ENCODE assay signal across 1 cellular context in the genomic region with DNA sequence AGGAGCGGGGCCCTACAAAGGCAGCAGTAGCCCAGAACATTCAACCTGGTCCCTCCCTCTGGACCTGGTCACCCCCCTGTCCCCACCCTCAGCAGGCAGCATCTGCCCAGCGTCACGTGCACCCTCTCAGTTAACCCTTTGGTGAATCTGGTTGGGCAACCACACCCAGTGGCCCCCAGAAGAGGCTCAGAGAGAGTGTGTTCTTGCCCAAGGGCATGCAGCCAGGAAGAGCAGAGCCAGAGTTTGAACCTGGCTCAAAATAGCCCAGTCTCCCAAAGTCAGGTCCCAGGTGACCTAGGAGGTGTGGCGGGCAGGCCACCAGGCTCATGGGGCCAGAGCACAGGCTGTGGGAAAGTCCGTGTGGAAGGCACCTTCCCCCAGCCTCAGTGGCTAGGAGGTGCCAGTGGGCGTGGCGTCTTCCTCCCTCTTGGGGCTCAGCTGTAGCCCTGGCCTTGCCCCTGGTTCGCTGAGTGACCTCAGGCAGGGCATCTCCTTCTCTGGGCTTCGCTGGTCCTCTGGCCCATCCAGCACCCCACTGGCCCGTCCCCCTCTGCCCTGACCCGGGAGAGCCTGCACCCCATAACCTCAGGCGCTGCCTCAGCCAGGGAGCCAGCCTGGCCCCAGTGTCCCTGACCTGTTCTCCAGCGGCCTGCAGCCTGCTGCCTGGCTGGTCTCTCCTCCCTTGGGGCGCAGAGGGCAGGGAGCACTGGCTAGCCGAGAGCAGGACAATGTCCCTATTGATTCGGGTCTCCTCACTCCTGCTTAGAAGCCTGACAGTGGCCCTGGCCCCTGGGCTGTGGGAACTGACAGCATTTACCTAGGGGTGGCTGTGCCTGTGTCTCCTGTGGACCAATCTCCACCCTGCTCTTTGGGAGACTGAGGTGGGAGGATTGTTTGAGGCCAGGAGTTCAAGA.
TF ChIP-seq lines count a peak whose summit lies in the region.

No MANE protein-coding gene starts in this region.

TF ChIP-seq in HepG2, 621 proteins besides CTCF, POLR2A, EP300 and RAD21 (continued from another document and continues in another):
- TF ChIP-seq, protein P1, sequence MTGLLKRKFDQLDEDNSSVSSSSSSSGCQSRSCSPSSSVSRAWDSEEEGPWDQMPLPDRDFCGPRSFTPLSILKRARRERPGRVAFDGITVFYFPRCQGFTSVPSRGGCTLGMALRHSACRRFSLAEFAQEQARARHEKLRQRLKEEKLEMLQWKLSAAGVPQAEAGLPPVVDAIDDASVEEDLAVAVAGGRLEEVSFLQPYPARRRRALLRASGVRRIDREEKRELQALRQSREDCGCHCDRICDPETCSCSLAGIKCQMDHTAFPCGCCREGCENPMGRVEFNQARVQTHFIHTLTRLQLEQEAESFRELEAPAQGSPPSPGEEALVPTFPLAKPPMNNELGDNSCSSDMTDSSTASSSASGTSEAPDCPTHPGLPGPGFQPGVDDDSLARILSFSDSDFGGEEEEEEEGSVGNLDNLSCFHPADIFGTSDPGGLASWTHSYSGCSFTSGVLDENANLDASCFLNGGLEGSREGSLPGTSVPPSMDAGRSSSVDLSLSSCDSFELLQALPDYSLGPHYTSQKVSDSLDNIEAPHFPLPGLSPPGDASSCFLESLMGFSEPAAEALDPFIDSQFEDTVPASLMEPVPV (CRISPR knock-in tag; IDR thresholded peaks at IDR 0.05): peak; percentile 51; the same call in 1 of the 2 replicates
- TF ChIP-seq SOX6 (IDR thresholded peaks at IDR 0.05) (no peak), SOX6 (CRISPR knock-in tag; IDR thresholded peaks at IDR 0.05) (peak; percentile 90), ZNF136 (CRISPR knock-in tag; IDR thresholded peaks at IDR 0.05; ENCODE audit: low read depth) (no peak), POGZ (CRISPR knock-in tag; IDR thresholded peaks at IDR 0.05) (0 out of 2 replicates have a peak, but pooled peaks have one; percentile 8), SMAD3 (CRISPR knock-in tag; IDR thresholded peaks at IDR 0.05) (no peak; the same call in 1 of the 2 replicates), MEF2D (CRISPR knock-in tag; IDR thresholded peaks at IDR 0.05) (0 out of 2 replicates have a peak, but pooled peaks have one; percentile 19), BCL6 (CRISPR knock-in tag; IDR thresholded peaks at IDR 0.05) (peak; percentile 52; the same call in 1 of the 2 replicates), RBM22 (optimal IDR thresholded peaks at IDR 0.05; ENCODE audit: low read length) (peak; percentile 73), ZMYM4 (CRISPR knock-in tag; IDR thresholded peaks at IDR 0.05) (peak; percentile 64), RNF2 (conservative IDR thresholded peaks at IDR 0.05; ENCODE audit: low read depth) (no peak), NONO (IDR thresholded peaks at IDR 0.05) (no peak), NONO (CRISPR knock-in tag; conservative IDR thresholded peaks at IDR 0.05) (peak; percentile 87), ZNF282 (IDR thresholded peaks at IDR 0.05; ENCODE audit: partially characterized antibody) (no peak), PTBP1 (IDR thresholded peaks at IDR 0.05; ENCODE audit: low read depth, low read length, poor library complexity, severe bottlenecking) (peak; percentile 43), ZBTB7A (CRISPR knock-in tag; IDR thresholded peaks at IDR 0.05) (peak; percentile 57), ZNF792 (CRISPR knock-in tag; IDR thresholded peaks at IDR 0.05) (peak; percentile 37; the same call in 1 of the 2 replicates), ZNF709 (CRISPR knock-in tag; IDR thresholded peaks at IDR 0.05) (no peak), SP5 (CRISPR knock-in tag; IDR thresholded peaks at IDR 0.05; ENCODE audit: borderline replicate concordance, low read depth) (peak; percentile 56), ZNF746 (CRISPR knock-in tag; IDR thresholded peaks at IDR 0.05) (peak; percentile 45; the same call in 1 of the 2 replicates), MAFK (conservative IDR thresholded peaks at IDR 0.05 in 1 of 2, IDR thresholded peaks at IDR 0.05 in 1 of 2; ENCODE audit: low read length in 2 of 2) (no peak), DMAP1 (CRISPR knock-in tag; IDR thresholded peaks at IDR 0.05) (peak; percentile 54), PITX1 (CRISPR knock-in tag; IDR thresholded peaks at IDR 0.05) (peak; percentile 43), BRD4 (CRISPR knock-in tag; IDR thresholded peaks at IDR 0.05) (peak; percentile 18; the same call in 1 of the 2 replicates), ZSCAN12 (CRISPR knock-in tag; IDR thresholded peaks at IDR 0.05) (no peak), ZNF44 (CRISPR knock-in tag; IDR thresholded peaks at IDR 0.05) (no peak), SIN3B (IDR thresholded peaks at IDR 0.05; ENCODE audit: low read length) (no peak), WIZ (CRISPR knock-in tag; IDR thresholded peaks at IDR 0.05) (peak; percentile 62; the same call in 1 of the 2 replicates), PRPF4 (IDR thresholded peaks at IDR 0.05; ENCODE audit: low read depth, low read length, poor library complexity, severe bottlenecking) (no peak), YEATS4 (CRISPR knock-in tag; IDR thresholded peaks at IDR 0.05; ENCODE audit: borderline replicate concordance) (peak; percentile 67), ZNF878 (CRISPR knock-in tag; IDR thresholded peaks at IDR 0.05) (no peak), SNAI1 (CRISPR knock-in tag; IDR thresholded peaks at IDR 0.05; ENCODE audit: borderline replicate concordance) (no peak), ZSCAN29 (CRISPR knock-in tag; conservative IDR thresholded peaks at IDR 0.05) (no peak), ZFP90 (CRISPR knock-in tag; IDR thresholded peaks at IDR 0.05; ENCODE audit: borderline replicate concordance) (0 out of 2 replicates have a peak, but pooled peaks have one; percentile 73), FOXO1 (CRISPR knock-in tag; IDR thresholded peaks at IDR 0.05) (0 out of 2 replicates have a peak, but pooled peaks have one; percentile 21), ZKSCAN8 (CRISPR knock-in tag; IDR thresholded peaks at IDR 0.05; ENCODE audit: borderline replicate concordance) (peak; percentile 65; the same call in 1 of the 2 replicates), MIXL1 (CRISPR knock-in tag; IDR thresholded peaks at IDR 0.05) (peak; percentile 44; the same call in 1 of the 2 replicates), ZSCAN22 (CRISPR knock-in tag; IDR thresholded peaks at IDR 0.05) (no peak), RFXAP (CRISPR knock-in tag; IDR thresholded peaks at IDR 0.05; ENCODE audit: borderline replicate concordance) (peak; percentile 52; the same call in 1 of the 2 replicates)
- TF ChIP-seq, protein P2, sequence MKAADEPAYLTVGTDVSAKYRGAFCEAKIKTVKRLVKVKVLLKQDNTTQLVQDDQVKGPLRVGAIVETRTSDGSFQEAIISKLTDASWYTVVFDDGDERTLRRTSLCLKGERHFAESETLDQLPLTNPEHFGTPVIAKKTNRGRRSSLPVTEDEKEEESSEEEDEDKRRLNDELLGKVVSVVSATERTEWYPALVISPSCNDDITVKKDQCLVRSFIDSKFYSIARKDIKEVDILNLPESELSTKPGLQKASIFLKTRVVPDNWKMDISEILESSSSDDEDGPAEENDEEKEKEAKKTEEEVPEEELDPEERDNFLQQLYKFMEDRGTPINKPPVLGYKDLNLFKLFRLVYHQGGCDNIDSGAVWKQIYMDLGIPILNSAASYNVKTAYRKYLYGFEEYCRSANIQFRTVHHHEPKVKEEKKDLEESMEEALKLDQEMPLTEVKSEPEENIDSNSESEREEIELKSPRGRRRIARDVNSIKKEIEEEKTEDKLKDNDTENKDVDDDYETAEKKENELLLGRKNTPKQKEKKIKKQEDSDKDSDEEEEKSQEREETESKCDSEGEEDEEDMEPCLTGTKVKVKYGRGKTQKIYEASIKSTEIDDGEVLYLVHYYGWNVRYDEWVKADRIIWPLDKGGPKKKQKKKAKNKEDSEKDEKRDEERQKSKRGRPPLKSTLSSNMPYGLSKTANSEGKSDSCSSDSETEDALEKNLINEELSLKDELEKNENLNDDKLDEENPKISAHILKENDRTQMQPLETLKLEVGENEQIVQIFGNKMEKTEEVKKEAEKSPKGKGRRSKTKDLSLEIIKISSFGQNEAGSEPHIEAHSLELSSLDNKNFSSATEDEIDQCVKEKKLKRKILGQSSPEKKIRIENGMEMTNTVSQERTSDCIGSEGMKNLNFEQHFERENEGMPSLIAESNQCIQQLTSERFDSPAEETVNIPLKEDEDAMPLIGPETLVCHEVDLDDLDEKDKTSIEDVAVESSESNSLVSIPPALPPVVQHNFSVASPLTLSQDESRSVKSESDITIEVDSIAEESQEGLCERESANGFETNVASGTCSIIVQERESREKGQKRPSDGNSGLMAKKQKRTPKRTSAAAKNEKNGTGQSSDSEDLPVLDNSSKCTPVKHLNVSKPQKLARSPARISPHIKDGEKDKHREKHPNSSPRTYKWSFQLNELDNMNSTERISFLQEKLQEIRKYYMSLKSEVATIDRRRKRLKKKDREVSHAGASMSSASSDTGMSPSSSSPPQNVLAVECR (CRISPR knock-in tag; IDR thresholded peaks at IDR 0.05; ENCODE audit: borderline replicate concordance): peak; percentile 83
- TF ChIP-seq, protein P3, sequence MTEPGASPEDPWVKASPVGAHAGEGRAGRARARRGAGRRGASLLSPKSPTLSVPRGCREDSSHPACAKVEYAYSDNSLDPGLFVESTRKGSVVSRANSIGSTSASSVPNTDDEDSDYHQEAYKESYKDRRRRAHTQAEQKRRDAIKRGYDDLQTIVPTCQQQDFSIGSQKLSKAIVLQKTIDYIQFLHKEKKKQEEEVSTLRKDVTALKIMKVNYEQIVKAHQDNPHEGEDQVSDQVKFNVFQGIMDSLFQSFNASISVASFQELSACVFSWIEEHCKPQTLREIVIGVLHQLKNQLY (CRISPR knock-in tag; IDR thresholded peaks at IDR 0.05): peak; percentile 76; the same call in 1 of the 2 replicates
- TF ChIP-seq, protein P4, sequence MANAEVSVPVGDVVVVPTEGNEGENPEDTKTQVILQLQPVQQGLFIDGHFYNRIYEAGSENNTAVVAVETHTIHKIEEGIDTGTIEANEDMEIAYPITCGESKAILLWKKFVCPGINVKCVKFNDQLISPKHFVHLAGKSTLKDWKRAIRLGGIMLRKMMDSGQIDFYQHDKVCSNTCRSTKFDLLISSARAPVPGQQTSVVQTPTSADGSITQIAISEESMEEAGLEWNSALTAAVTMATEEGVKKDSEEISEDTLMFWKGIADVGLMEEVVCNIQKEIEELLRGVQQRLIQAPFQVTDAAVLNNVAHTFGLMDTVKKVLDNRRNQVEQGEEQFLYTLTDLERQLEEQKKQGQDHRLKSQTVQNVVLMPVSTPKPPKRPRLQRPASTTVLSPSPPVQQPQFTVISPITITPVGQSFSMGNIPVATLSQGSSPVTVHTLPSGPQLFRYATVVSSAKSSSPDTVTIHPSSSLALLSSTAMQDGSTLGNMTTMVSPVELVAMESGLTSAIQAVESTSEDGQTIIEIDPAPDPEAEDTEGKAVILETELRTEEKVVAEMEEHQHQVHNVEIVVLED (CRISPR knock-in tag; IDR thresholded peaks at IDR 0.05; ENCODE audit: borderline replicate concordance): peak; percentile 42; the same call in 1 of the 2 replicates
- TF ChIP-seq, protein P5, sequence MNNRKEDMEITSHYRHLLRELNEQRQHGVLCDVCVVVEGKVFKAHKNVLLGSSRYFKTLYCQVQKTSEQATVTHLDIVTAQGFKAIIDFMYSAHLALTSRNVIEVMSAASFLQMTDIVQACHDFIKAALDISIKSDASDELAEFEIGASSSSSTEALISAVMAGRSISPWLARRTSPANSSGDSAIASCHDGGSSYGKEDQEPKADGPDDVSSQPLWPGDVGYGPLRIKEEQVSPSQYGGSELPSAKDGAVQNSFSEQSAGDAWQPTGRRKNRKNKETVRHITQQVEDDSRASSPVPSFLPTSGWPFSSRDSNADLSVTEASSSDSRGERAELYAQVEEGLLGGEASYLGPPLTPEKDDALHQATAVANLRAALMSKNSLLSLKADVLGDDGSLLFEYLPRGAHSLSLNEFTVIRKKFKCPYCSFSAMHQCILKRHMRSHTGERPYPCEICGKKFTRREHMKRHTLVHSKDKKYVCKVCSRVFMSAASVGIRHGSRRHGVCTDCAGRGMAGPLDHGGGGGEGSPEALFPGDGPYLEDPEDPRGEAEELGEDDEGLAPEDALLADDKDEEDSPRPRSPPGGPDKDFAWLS (CRISPR knock-in tag; IDR thresholded peaks at IDR 0.05; ENCODE audit: borderline replicate concordance): peak; percentile 92
- TF ChIP-seq, protein P6, sequence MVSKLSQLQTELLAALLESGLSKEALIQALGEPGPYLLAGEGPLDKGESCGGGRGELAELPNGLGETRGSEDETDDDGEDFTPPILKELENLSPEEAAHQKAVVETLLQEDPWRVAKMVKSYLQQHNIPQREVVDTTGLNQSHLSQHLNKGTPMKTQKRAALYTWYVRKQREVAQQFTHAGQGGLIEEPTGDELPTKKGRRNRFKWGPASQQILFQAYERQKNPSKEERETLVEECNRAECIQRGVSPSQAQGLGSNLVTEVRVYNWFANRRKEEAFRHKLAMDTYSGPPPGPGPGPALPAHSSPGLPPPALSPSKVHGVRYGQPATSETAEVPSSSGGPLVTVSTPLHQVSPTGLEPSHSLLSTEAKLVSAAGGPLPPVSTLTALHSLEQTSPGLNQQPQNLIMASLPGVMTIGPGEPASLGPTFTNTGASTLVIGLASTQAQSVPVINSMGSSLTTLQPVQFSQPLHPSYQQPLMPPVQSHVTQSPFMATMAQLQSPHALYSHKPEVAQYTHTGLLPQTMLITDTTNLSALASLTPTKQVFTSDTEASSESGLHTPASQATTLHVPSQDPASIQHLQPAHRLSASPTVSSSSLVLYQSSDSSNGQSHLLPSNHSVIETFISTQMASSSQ (IDR thresholded peaks at IDR 0.05; ENCODE audit: low read depth): no peak
- TF ChIP-seq, protein P6 (CRISPR knock-in tag; IDR thresholded peaks at IDR 0.05; ENCODE audit: borderline replicate concordance): peak; percentile 23; the same call in 1 of the 2 replicates
- TF ChIP-seq, protein P7, sequence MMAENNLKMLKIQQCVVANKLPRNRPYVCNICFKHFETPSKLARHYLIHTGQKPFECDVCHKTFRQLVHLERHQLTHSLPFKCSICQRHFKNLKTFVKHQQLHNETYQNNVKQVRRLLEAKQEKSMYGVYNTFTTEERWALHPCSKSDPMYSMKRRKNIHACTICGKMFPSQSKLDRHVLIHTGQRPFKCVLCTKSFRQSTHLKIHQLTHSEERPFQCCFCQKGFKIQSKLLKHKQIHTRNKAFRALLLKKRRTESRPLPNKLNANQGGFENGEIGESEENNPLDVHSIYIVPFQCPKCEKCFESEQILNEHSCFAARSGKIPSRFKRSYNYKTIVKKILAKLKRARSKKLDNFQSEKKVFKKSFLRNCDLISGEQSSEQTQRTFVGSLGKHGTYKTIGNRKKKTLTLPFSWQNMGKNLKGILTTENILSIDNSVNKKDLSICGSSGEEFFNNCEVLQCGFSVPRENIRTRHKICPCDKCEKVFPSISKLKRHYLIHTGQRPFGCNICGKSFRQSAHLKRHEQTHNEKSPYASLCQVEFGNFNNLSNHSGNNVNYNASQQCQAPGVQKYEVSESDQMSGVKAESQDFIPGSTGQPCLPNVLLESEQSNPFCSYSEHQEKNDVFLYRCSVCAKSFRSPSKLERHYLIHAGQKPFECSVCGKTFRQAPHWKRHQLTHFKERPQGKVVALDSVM (CRISPR knock-in tag; IDR thresholded peaks at IDR 0.05): peak; percentile 86
